In genomic region chr22:24156146-24156914, GRCh38 we compare ENCODE assay signal across 8 cellular contexts. TPM values are rescaled to one million over a fixed set of nuclear protein-coding genes. Genes with fewer than 3 reads are reported as not detected.
A peak's percentile ranks its signal among the peaks of the same experiment; 100 is the strongest.
DNase-seq lines count a peak whose midpoint lies in the region; ATAC-seq and TF ChIP-seq lines count a peak whose summit lies in the region.

No MANE protein-coding gene starts in this region.

- peak overlapping the region; percentile 55 to 84 for H3K27ac ChIP-seq in breast epithelium
- peak overlapping the region; percentile 71 for H3K27ac ChIP-seq in layer of hippocampus (ENCODE audit: low read depth, low read length)

- H3K4me1 ChIP-seq in breast epithelium: peaks cover 3 to 10% of the 10 kb centered on the region in 2 donors

- TF ChIP-seq CTCF in breast epithelium (IDR thresholded peaks at IDR 0.05): no peak

- no peak for TF ChIP-seq POLR2A in breast epithelium (IDR thresholded peaks at IDR 0.05)

- H3K4me3 ChIP-seq in breast epithelium: peak overlapping the region; percentile 81 to 95 (median 85)

- peak; percentile 31 for ATAC-seq in HG03520 (IDR thresholded peaks at IDR 0.05; ENCODE audit: unreplicated experiment)

- intact Hi-C loops in breast epithelium (cut with DNase I; ENCODE audit: low total_unique reads): no loop called here

- no peaks in the 10 kb centered on the region for H3K9me3 ChIP-seq in breast epithelium

- H3K27me3 ChIP-seq in breast epithelium (no peaks in the 10 kb centered on the region), layer of hippocampus (ENCODE audit: control insufficient read depth, insufficient read depth, low read length) (no peaks in the 10 kb centered on the region)

- no peaks in the 10 kb centered on the region for H3K36me3 ChIP-seq in breast epithelium

- DNase-seq in activated CD8-positive, alpha-beta memory T cell treated with anti-CD3 and anti-CD28 coated beads for 1 hour (ENCODE audit: extremely low read depth in 1 of 2, low read depth in 1 of 2): peak; percentile 16 to 43
- DNase-seq in activated CD8-positive, alpha-beta memory T cell treated with anti-CD3 and anti-CD28 coated beads for 24 hours: no peak
- DNase-seq in UCSD-AML1 (lab: John Stamatoyannopoulos, UW; ENCODE audit: unreplicated experiment) (peak; percentile 70), breast epithelium (ENCODE audit: low spot score in 2 of 2) (no peak), NCI-H1436 treated with DMSO at 0.1 percent for 48 hours (lab: John Stamatoyannopoulos, UW) (no peak)
- DNase-seq in stimulated activated CD4-positive, alpha-beta T cell treated with anti-CD3 and anti-CD28 coated beads, Interleukin-4, amount 100 ng/mL, for 24 hours: peak; percentile 62

RNA-seq across cellular contexts. Expression of gene SUSD2, which starts 25.0 kb away (rescaled TPM):
- 1 to 10 TPM in 2 of 3 donors, under 1 TPM in 1; 0.80 to 7.9 (median 5.6) TPM for total RNA-seq in breast epithelium

Comparison
In these comparisons a context has a peak if more than half of its experiments do, and no peak if none do; other contexts are left out.
1. DNase-seq: peak in activated CD8-positive, alpha-beta memory T cell treated with anti-CD3 and anti-CD28 coated beads for 1 hour (2 of 2), UCSD-AML1 (single experiment) and stimulated activated CD4-positive, alpha-beta T cell treated with anti-CD3 and anti-CD28 coated beads, Interleukin-4, amount 100 ng/mL, for 24 hours (single experiment); none in activated CD8-positive, alpha-beta memory T cell treated with anti-CD3 and anti-CD28 coated beads for 24 hours (single experiment), breast epithelium (0 of 2) and NCI-H1436 treated with DMSO at 0.1 percent for 48 hours (single experiment).